In genomic region chr4:23305026-23305425, GRCh38 we compare ENCODE assay signal across 16 cellular contexts.
DNase-seq lines count a peak whose midpoint lies in the region; ATAC-seq, FAIRE-seq and TF ChIP-seq lines count a peak whose summit lies in the region.
"Had no signal": no experiment of that assay in that cellular context is flagged by ENCODE, and none has a peak within 500 bp of the region (broad histone marks: within the 10 kb centered on the region; RNA-seq: fewer than 3 reads in every experiment).

No MANE protein-coding gene starts in this region.

- POLR2A ChIA-PET in WTC11 (lab: Charles Lee) = no interaction called here

- H3K27ac ChIP-seq in astrocyte (ENCODE audit: low read depth, low read length) = no peak overlapping the region
- H3K27ac ChIP-seq in left lung = no peak overlapping the region
- H3K27ac ChIP-seq: 22Rv1, dorsolateral prefrontal cortex had no signal

- H3K79me2 ChIP-seq in astrocyte (ENCODE audit: insufficient read depth, low read length) = no peaks in the 10 kb centered on the region

- CTCF ChIA-PET in WTC11 (lab: Charles Lee) = interaction anchor here (1.4 to 1.9 kb wide), 2 partner anchors 63 to 169 kb away, joined by 4 to 6 read pairs; no protein-coding TSS in a partner anchor

- no peaks in the 10 kb centered on the region for H3K4me1 ChIP-seq in astrocyte (ENCODE audit: insufficient read depth, low read length)
- H3K4me1 ChIP-seq in left lung = no peaks in the 10 kb centered on the region

- no peak overlapping the region for H2AFZ ChIP-seq in astrocyte (ENCODE audit: low read depth, low read length)

- no peaks in the 10 kb centered on the region for H4K20me1 ChIP-seq in astrocyte (ENCODE audit: insufficient read depth, low read length)

- H3K4me2 ChIP-seq in astrocyte (ENCODE audit: low read length) = peak overlapping the region; percentile 9

- FAIRE-seq in astrocyte (lab: Jason Lieb, UNC) = no peak
- FAIRE-seq: H54 had no signal

- DNase-seq in DMS 273 (lab: John Stamatoyannopoulos, UW; ENCODE audit: unreplicated experiment) (peak; percentile 1), DMS 273 treated with DMSO at 0.1 percent for 48 hours (lab: John Stamatoyannopoulos, UW) (no peak), LNCaP clone FGC (ENCODE audit: low read depth) (no peak), astrocyte (ENCODE audit: low read depth) (peak; percentile 45), renal cortical epithelial cell (ENCODE audit: low read depth) (peak; percentile 74), WTC11 (ENCODE audit: low spot score) (no peak), DMS114 treated with DMSO at 0.1 percent for 48 hours (lab: John Stamatoyannopoulos, UW; ENCODE audit: unreplicated experiment) (no peak), left lung (no peak)
- DNase-seq: activated naive CD4-positive, alpha-beta T cell treated with anti-CD3 and anti-CD28 coated beads for 36 hours; DMS79 treated with DMSO at 0.1 percent for 48 hours; dorsolateral prefrontal cortex; left ventricle myocardium superior; NCI-H524 treated with DMSO at 0.1 percent for 48 hours; stimulated activated naive B cell treated with anti-CD40 and anti-IgM and Interleukin-4, amounts not matched to agents 10 μg/mL and 1 μg/mL and 100 μg/mL, for 72 hours had no signal

- H3K9me3 Mint-ChIP-seq in astrocyte (ENCODE audit: unreplicated experiment) = no peaks in the 10 kb centered on the region
- H3K9me3 Mint-ChIP-seq in WTC11 = no peaks in the 10 kb centered on the region
- H3K9me3 Mint-ChIP-seq: activated naive CD4-positive, alpha-beta T cell treated with anti-CD3 and anti-CD28 coated beads for 36 hours; stimulated activated naive B cell treated with anti-CD40 and anti-IgM and Interleukin-4, amounts not matched to agents 10 μg/mL and 1 μg/mL and 100 μg/mL, for 72 hours had no signal

- H3K4me1 Mint-ChIP-seq in astrocyte (ENCODE audit: low read depth, unreplicated experiment) (no peaks in the 10 kb centered on the region), WTC11 (peaks cover 3% of the 10 kb centered on the region; the same call in 1 of the 2 replicates)
- H3K4me1 Mint-ChIP-seq: stimulated activated naive B cell treated with anti-CD40 and anti-IgM and Interleukin-4, amounts not matched to agents 10 μg/mL and 1 μg/mL and 100 μg/mL, for 72 hours had no signal

- no peak overlapping the region for H3K27ac Mint-ChIP-seq in astrocyte (ENCODE audit: unreplicated experiment)
- H3K27ac Mint-ChIP-seq in WTC11 = no peak overlapping the region
- H3K27ac Mint-ChIP-seq: activated naive CD4-positive, alpha-beta T cell treated with anti-CD3 and anti-CD28 coated beads for 36 hours; stimulated activated naive B cell treated with anti-CD40 and anti-IgM and Interleukin-4, amounts not matched to agents 10 μg/mL and 1 μg/mL and 100 μg/mL, for 72 hours had no signal

- H3K36me3 Mint-ChIP-seq in astrocyte (ENCODE audit: low read depth, unreplicated experiment) (no peaks in the 10 kb centered on the region), WTC11 (no peaks in the 10 kb centered on the region)
- H3K36me3 Mint-ChIP-seq: stimulated activated naive B cell treated with anti-CD40 and anti-IgM and Interleukin-4, amounts not matched to agents 10 μg/mL and 1 μg/mL and 100 μg/mL, for 72 hours had no signal

- intact Hi-C loops in left lung (cut with DNase I) = no loop called here

- H3K9me3 ChIP-seq in astrocyte (ENCODE audit: insufficient read depth, low read depth, low read length) = no peaks in the 10 kb centered on the region
- no peaks in the 10 kb centered on the region for H3K9me3 ChIP-seq in left lung

- TF ChIP-seq CTCF in LNCaP clone FGC (IDR thresholded peaks at IDR 0.05; ENCODE audit: control insufficient read depth, extremely low read depth, insufficient read depth) (no peak), astrocyte (IDR thresholded peaks at IDR 0.05; ENCODE audit: insufficient read depth, low read depth, low read length) (no peak), WTC11 (IDR thresholded peaks at IDR 0.05) (no peak), left lung (IDR thresholded peaks at IDR 0.05) (no peak)

- no peak for ATAC-seq in WTC11
- ATAC-seq in left lung = no peak
- ATAC-seq: left ventricle myocardium superior; stimulated activated naive B cell treated with anti-CD40 and anti-IgM and Interleukin-4, amounts not matched to agents 10 μg/mL and 1 μg/mL and 100 μg/mL, for 72 hours had no signal

- H3K27me3 Mint-ChIP-seq in astrocyte (ENCODE audit: low read depth, unreplicated experiment) = no peaks in the 10 kb centered on the region
- H3K27me3 Mint-ChIP-seq in WTC11 (ENCODE audit: low read depth) = no peaks in the 10 kb centered on the region
- H3K27me3 Mint-ChIP-seq: stimulated activated naive B cell treated with anti-CD40 and anti-IgM and Interleukin-4, amounts not matched to agents 10 μg/mL and 1 μg/mL and 100 μg/mL, for 72 hours had no signal

- H3K27me3 ChIP-seq in astrocyte (ENCODE audit: insufficient read depth, low read length) (no peaks in the 10 kb centered on the region), left lung (no peaks in the 10 kb centered on the region)
- H3K27me3 ChIP-seq: dorsolateral prefrontal cortex had no signal

- peak overlapping the region; percentile 3; the same call in 1 of the 2 replicates for H3K4me3 ChIP-seq in LNCaP clone FGC (ENCODE audit: low read depth, low read length)
- H3K4me3 ChIP-seq in astrocyte (ENCODE audit: insufficient read depth, low read depth, low read length) = no peak overlapping the region
- H3K4me3 ChIP-seq in left lung = no peak overlapping the region
- H3K4me3 ChIP-seq: dorsolateral prefrontal cortex had no signal

- H3K4me3 Mint-ChIP-seq in astrocyte (ENCODE audit: unreplicated experiment) = no peak overlapping the region
- H3K4me3 Mint-ChIP-seq in WTC11 = no peak overlapping the region
- H3K4me3 Mint-ChIP-seq: activated naive CD4-positive, alpha-beta T cell treated with anti-CD3 and anti-CD28 coated beads for 36 hours; stimulated activated naive B cell treated with anti-CD40 and anti-IgM and Interleukin-4, amounts not matched to agents 10 μg/mL and 1 μg/mL and 100 μg/mL, for 72 hours had no signal

- H3K9ac ChIP-seq in astrocyte (ENCODE audit: low read length) = no peak overlapping the region

- H3K36me3 ChIP-seq in astrocyte (ENCODE audit: insufficient read depth, low read length) (no peaks in the 10 kb centered on the region), left lung (no peaks in the 10 kb centered on the region)

TF ChIP-seq in WTC11, 78 proteins besides CTCF, POLR2A, EP300 and RAD21 (continues in another document):
- TF ChIP-seq MAX (CRISPR knock-in tag; IDR thresholded peaks at IDR 0.05) (no peak), TEAD1 (CRISPR knock-in tag; IDR thresholded peaks at IDR 0.05) (no peak), AFF4 (CRISPR knock-in tag; IDR thresholded peaks at IDR 0.05; ENCODE audit: borderline replicate concordance) (no peak), ELF4 (CRISPR knock-in tag; IDR thresholded peaks at IDR 0.05; ENCODE audit: low read depth) (no peak), SMAD4 (CRISPR knock-in tag; IDR thresholded peaks at IDR 0.05) (no peak), ZNF263 (CRISPR knock-in tag; IDR thresholded peaks at IDR 0.05; ENCODE audit: low read depth) (no peak), ZNF232 (CRISPR knock-in tag; IDR thresholded peaks at IDR 0.05) (no peak), NFYB (CRISPR knock-in tag; conservative IDR thresholded peaks at IDR 0.05; ENCODE audit: low read depth) (no peak), OVOL2 (CRISPR knock-in tag; IDR thresholded peaks at IDR 0.05; ENCODE audit: borderline replicate concordance) (no peak), ZSCAN18 (CRISPR knock-in tag; IDR thresholded peaks at IDR 0.05) (no peak), ZBTB21 (CRISPR knock-in tag; IDR thresholded peaks at IDR 0.05; ENCODE audit: borderline replicate concordance) (no peak)

Comparison
In these comparisons a context has a peak if more than half of its experiments do, and no peak if none do; other contexts are left out.
1. DNase-seq: peak in DMS 273 (single experiment), astrocyte (single experiment) and renal cortical epithelial cell (single experiment); none in DMS 273 treated with DMSO at 0.1 percent for 48 hours (single experiment), LNCaP clone FGC (single experiment), WTC11 (single experiment), DMS114 treated with DMSO at 0.1 percent for 48 hours (single experiment) and left lung (0 of 2).